Comparison of ENCODE assay signal across 2 cellular contexts in the genomic region with DNA sequence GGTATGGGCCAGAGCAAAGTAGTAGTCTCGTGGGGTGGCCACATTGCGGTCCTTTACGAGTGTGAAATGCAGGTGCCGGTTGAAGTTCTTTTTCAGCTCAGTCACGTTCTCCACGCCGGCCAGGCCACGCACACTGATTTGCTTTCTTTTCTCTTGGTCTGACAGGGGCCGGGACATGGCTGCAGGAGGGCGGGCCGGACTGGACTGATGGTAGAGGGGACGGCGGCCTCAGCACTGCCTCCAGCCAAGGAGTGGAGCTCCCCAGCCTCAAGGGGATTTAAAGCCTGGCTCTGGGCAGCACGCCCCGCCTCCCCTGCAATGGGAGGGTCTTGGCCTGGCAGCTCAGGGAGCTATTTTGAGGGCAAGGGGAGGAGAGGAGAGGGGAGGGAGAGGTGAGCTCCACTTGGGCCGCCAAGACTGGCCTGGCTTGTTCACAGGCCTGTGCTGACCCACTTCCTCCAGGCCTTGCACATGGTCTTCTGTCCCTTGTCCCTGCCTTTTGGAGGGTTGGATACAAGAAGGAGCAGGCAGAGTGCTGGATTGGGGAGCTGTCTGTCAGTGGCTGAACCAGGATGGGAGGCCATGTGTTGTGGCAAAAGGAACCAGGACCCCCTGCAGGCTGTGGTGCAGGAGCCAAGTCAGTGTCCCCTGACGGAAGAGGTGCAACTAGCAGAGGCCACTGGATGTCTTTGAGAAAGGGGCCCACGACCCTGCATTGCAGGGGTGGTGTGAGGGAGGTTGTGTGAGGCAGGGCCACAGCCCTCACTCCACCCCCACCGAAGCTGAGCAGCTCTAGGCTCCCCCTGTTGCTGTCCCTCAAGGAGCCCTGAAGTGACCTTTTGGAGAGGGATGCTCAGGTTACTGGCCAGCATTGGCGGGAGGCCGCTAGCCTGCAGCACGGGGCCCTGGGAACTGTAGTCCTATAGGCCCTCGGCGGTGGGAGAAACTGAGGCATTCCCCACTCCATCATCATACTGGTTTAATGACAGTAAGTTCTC.
TF ChIP-seq lines count a peak whose summit lies in the region.

Gene PYGM (minus strand): TSS at position 253 of the 998 bp plus-strand sequence. CDS start 76 bp downstream, at position 177.

TF ChIP-seq in HEK293, 187 proteins besides CTCF, POLR2A, EP300 and RAD21 (continued from another document):
- no peak for TF ChIP-seq KLF7 (tag by site-specific recombination; IDR thresholded peaks at IDR 0.05; ENCODE audit: borderline replicate concordance)
- TF ChIP-seq ZNF529 (tag by site-specific recombination; IDR thresholded peaks at IDR 0.05; ENCODE audit: insufficient replicate concordance) = no peak
- TF ChIP-seq, protein P1, sequence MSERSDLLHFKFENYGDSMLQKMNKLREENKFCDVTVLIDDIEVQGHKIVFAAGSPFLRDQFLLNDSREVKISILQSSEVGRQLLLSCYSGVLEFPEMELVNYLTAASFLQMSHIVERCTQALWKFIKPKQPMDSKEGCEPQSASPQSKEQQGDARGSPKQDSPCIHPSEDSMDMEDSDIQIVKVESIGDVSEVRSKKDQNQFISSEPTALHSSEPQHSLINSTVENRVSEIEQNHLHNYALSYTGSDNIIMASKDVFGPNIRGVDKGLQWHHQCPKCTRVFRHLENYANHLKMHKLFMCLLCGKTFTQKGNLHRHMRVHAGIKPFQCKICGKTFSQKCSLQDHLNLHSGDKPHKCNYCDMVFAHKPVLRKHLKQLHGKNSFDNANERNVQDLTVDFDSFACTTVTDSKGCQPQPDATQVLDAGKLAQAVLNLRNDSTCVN (tag by site-specific recombination; optimal IDR thresholded peaks at IDR 0.05) = no peak
- TF ChIP-seq, protein P2, sequence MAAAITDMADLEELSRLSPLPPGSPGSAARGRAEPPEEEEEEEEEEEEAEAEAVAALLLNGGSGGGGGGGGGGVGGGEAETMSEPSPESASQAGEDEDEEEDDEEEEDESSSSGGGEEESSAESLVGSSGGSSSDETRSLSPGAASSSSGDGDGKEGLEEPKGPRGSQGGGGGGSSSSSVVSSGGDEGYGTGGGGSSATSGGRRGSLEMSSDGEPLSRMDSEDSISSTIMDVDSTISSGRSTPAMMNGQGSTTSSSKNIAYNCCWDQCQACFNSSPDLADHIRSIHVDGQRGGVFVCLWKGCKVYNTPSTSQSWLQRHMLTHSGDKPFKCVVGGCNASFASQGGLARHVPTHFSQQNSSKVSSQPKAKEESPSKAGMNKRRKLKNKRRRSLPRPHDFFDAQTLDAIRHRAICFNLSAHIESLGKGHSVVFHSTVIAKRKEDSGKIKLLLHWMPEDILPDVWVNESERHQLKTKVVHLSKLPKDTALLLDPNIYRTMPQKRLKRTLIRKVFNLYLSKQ (tag by site-specific recombination; IDR thresholded peaks at IDR 0.05; ENCODE audit: borderline replicate concordance) = no peak
- no peak for TF ChIP-seq ZNF624 (tag by site-specific recombination; IDR thresholded peaks at IDR 0.05)
- TF ChIP-seq ZXDB (tag by site-specific recombination; IDR thresholded peaks at IDR 0.05) = peak; percentile 58
- TF ChIP-seq GLIS1 (tag by site-specific recombination; IDR thresholded peaks at IDR 0.05) = peak; percentile 55
- peak; percentile 66 for TF ChIP-seq SP2 (tag by site-specific recombination; IDR thresholded peaks at IDR 0.05)
- TF ChIP-seq, protein P3, sequence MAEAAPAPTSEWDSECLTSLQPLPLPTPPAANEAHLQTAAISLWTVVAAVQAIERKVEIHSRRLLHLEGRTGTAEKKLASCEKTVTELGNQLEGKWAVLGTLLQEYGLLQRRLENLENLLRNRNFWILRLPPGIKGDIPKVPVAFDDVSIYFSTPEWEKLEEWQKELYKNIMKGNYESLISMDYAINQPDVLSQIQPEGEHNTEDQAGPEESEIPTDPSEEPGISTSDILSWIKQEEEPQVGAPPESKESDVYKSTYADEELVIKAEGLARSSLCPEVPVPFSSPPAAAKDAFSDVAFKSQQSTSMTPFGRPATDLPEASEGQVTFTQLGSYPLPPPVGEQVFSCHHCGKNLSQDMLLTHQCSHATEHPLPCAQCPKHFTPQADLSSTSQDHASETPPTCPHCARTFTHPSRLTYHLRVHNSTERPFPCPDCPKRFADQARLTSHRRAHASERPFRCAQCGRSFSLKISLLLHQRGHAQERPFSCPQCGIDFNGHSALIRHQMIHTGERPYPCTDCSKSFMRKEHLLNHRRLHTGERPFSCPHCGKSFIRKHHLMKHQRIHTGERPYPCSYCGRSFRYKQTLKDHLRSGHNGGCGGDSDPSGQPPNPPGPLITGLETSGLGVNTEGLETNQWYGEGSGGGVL (tag by site-specific recombination; IDR thresholded peaks at IDR 0.05) = peak; percentile 19; the same call in 1 of the 2 replicates

TF ChIP-seq in HEK293T, 16 proteins besides CTCF, POLR2A, EP300 and RAD21 (continued from another document):
- TF ChIP-seq SUZ12 (IDR thresholded peaks at IDR 0.05) = no peak
